1 cellular context compared by ENCODE assay signal in the genomic region with DNA sequence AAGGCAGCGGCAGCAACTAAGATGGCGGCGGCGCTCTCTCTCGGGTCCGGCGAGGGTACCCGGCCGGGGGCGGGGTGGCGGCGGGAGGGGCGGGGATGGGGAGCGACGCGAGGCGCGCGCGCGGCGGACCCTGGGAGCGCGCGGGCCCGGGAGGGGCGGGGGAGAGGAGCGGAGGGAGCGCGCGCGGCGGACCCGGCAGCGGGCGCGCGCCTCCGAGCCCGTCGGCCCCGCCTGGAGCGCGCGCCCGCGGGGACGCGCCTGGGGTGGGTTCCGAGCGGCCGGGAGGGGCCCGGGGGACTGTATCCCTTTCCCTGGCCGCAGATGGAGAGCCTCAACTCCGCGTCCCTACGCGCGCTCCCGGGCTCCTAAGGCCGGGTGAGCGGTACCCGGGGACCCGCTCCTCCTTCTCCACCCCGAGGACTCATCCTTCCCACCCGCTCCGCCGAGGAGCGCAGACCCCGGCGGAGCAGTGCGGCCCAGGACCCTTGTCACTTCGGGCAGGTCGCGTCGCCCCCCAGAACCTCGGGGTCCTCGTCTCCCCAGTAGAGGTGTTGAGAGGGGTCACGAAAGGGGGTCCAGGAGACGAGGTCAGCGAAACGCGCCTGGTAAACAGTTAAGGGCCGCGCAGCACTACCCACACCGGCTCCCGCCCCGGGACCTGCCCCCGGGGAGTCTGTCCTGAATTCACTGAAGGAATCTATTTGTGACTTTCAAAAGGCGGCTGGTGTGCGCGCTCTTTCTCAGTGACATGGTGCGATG.
TF ChIP-seq lines count a peak whose summit lies in the region.

A gene (minus strand): TSS at position 23 of the 759 bp plus-strand sequence. CDS start 232 bp downstream, outside the sequence.

TF ChIP-seq in HEK293, 187 proteins besides CTCF, POLR2A, EP300 and RAD21 (continued from another document):
- TF ChIP-seq, protein P1, sequence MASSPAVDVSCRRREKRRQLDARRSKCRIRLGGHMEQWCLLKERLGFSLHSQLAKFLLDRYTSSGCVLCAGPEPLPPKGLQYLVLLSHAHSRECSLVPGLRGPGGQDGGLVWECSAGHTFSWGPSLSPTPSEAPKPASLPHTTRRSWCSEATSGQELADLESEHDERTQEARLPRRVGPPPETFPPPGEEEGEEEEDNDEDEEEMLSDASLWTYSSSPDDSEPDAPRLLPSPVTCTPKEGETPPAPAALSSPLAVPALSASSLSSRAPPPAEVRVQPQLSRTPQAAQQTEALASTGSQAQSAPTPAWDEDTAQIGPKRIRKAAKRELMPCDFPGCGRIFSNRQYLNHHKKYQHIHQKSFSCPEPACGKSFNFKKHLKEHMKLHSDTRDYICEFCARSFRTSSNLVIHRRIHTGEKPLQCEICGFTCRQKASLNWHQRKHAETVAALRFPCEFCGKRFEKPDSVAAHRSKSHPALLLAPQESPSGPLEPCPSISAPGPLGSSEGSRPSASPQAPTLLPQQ (tag by site-specific recombination; IDR thresholded peaks at IDR 0.05), result peak; percentile 53; the same call in 1 of the 2 replicates
- TF ChIP-seq ZNF211 (tag by site-specific recombination; IDR thresholded peaks at IDR 0.05; ENCODE audit: low read depth) (no peak), ZEB2 (tag by site-specific recombination; IDR thresholded peaks at IDR 0.05) (peak; percentile 67; the same call in 1 of the 2 replicates), ZNF24 (tag by site-specific recombination; IDR thresholded peaks at IDR 0.05) (0 out of 2 replicates have a peak, but pooled peaks have one; percentile 38), ZNF558 (tag by site-specific recombination; IDR thresholded peaks at IDR 0.05) (no peak), SP3 (tag by site-specific recombination; IDR thresholded peaks at IDR 0.05) (peak; percentile 41; the same call in 1 of the 2 replicates), ZSCAN30 (tag by site-specific recombination; IDR thresholded peaks at IDR 0.05) (0 out of 2 replicates have a peak, but pooled peaks have one; percentile 15), ZNF423 (tag by site-specific recombination; IDR thresholded peaks at IDR 0.05) (peak; percentile 54; the same call in 1 of the 2 replicates), ZNF335 (tag by site-specific recombination; conservative IDR thresholded peaks at IDR 0.05) (peak; percentile 85), ZNF670 (tag by site-specific recombination; IDR thresholded peaks at IDR 0.05; ENCODE audit: low read depth) (no peak)
- TF ChIP-seq, protein P2, sequence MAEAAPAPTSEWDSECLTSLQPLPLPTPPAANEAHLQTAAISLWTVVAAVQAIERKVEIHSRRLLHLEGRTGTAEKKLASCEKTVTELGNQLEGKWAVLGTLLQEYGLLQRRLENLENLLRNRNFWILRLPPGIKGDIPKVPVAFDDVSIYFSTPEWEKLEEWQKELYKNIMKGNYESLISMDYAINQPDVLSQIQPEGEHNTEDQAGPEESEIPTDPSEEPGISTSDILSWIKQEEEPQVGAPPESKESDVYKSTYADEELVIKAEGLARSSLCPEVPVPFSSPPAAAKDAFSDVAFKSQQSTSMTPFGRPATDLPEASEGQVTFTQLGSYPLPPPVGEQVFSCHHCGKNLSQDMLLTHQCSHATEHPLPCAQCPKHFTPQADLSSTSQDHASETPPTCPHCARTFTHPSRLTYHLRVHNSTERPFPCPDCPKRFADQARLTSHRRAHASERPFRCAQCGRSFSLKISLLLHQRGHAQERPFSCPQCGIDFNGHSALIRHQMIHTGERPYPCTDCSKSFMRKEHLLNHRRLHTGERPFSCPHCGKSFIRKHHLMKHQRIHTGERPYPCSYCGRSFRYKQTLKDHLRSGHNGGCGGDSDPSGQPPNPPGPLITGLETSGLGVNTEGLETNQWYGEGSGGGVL (tag by site-specific recombination; IDR thresholded peaks at IDR 0.05), result peak; percentile 77; the same call in 1 of the 2 replicates
- TF ChIP-seq, protein P3, sequence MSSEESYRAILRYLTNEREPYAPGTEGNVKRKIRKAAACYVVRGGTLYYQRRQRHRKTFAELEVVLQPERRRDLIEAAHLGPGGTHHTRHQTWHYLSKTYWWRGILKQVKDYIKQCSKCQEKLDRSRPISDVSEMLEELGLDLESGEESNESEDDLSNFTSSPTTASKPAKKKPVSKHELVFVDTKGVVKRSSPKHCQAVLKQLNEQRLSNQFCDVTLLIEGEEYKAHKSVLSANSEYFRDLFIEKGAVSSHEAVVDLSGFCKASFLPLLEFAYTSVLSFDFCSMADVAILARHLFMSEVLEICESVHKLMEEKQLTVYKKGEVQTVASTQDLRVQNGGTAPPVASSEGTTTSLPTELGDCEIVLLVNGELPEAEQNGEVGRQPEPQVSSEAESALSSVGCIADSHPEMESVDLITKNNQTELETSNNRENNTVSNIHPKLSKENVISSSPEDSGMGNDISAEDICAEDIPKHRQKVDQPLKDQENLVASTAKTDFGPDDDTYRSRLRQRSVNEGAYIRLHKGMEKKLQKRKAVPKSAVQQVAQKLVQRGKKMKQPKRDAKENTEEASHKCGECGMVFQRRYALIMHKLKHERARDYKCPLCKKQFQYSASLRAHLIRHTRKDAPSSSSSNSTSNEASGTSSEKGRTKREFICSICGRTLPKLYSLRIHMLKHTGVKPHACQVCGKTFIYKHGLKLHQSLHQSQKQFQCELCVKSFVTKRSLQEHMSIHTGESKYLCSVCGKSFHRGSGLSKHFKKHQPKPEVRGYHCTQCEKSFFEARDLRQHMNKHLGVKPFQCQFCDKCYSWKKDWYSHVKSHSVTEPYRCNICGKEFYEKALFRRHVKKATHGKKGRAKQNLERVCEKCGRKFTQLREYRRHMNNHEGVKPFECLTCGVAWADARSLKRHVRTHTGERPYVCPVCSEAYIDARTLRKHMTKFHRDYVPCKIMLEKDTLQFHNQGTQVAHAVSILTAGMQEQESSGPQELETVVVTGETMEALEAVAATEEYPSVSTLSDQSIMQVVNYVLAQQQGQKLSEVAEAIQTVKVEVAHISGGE (tag by site-specific recombination; conservative IDR thresholded peaks at IDR 0.05; ENCODE audit: low read depth), result no peak
